ENCODE assay signal across 1 cellular context in the genomic region with DNA sequence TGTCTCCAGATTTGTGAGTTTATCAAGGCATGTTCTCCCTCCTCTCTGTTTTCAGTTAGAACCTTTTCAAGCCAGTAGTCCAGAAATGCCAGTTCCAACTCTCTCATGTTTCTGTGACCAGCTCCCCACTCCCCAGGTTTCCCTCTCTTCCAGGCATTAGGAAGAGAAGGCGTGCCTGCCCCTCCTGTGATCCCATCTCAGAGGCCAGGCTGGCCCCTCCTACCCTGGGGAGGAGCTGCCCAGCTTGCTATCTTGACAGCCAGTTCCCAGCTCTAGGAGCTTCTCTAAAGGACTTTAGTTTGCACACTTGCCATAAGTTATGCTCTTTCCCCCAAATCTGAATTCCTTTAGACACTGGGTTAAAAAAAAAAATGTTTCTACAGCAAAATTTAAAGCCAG.
TF ChIP-seq lines count a peak whose summit lies in the region.

No MANE protein-coding gene starts in this region.

TF ChIP-seq in IMR-90, 13 proteins besides CTCF, POLR2A, EP300 and RAD21:
- TF ChIP-seq NFE2L2 (IDR thresholded peaks at IDR 0.05; ENCODE audit: low read depth, low read length): no peak
- no peak for TF ChIP-seq CEBPB (IDR thresholded peaks at IDR 0.05; ENCODE audit: low read depth, low read length)
